Comparison of ENCODE assay signal across 2 cellular contexts in the genomic region with DNA sequence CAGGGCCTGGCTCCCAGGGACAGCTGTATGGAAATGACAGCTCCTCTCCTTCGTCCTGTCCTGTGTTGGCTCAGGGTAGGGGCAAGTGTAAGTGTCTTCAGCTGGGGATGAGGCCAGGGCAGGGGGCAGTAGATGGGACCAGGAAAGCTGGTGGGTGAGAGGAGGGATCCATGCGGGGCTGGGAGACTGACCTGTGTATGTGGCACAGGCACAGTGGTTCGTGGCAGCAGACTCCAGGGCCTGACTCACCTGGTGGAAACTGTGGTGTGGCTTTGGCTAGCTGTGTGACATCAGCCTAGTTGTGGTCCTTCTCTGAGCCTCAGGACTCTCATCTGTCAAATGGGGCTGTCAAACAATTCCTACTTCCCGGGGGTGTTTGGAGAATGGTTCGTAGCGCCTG.
TF ChIP-seq lines count a peak whose summit lies in the region.

No MANE protein-coding gene starts in this region.

TF ChIP-seq in GM23338, 12 proteins besides CTCF, POLR2A, EP300 and RAD21 (continues in another document):
- no peak for TF ChIP-seq ZNF114 (CRISPR knock-in tag; IDR thresholded peaks at IDR 0.05)
- TF ChIP-seq, protein P1, sequence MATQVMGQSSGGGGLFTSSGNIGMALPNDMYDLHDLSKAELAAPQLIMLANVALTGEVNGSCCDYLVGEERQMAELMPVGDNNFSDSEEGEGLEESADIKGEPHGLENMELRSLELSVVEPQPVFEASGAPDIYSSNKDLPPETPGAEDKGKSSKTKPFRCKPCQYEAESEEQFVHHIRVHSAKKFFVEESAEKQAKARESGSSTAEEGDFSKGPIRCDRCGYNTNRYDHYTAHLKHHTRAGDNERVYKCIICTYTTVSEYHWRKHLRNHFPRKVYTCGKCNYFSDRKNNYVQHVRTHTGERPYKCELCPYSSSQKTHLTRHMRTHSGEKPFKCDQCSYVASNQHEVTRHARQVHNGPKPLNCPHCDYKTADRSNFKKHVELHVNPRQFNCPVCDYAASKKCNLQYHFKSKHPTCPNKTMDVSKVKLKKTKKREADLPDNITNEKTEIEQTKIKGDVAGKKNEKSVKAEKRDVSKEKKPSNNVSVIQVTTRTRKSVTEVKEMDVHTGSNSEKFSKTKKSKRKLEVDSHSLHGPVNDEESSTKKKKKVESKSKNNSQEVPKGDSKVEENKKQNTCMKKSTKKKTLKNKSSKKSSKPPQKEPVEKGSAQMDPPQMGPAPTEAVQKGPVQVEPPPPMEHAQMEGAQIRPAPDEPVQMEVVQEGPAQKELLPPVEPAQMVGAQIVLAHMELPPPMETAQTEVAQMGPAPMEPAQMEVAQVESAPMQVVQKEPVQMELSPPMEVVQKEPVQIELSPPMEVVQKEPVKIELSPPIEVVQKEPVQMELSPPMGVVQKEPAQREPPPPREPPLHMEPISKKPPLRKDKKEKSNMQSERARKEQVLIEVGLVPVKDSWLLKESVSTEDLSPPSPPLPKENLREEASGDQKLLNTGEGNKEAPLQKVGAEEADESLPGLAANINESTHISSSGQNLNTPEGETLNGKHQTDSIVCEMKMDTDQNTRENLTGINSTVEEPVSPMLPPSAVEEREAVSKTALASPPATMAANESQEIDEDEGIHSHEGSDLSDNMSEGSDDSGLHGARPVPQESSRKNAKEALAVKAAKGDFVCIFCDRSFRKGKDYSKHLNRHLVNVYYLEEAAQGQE (IDR thresholded peaks at IDR 0.05; ENCODE audit: unreplicated experiment), result no peak
- TF ChIP-seq ZNF331 (CRISPR knock-in tag; IDR thresholded peaks at IDR 0.05; ENCODE audit: low read depth), result no peak
- no peak for TF ChIP-seq EZH2phosphoT487 (IDR thresholded peaks at IDR 0.05; ENCODE audit: unreplicated experiment)
- TF ChIP-seq NANOG (IDR thresholded peaks at IDR 0.05; ENCODE audit: borderline replicate concordance), result no peak
- TF ChIP-seq, protein P2, sequence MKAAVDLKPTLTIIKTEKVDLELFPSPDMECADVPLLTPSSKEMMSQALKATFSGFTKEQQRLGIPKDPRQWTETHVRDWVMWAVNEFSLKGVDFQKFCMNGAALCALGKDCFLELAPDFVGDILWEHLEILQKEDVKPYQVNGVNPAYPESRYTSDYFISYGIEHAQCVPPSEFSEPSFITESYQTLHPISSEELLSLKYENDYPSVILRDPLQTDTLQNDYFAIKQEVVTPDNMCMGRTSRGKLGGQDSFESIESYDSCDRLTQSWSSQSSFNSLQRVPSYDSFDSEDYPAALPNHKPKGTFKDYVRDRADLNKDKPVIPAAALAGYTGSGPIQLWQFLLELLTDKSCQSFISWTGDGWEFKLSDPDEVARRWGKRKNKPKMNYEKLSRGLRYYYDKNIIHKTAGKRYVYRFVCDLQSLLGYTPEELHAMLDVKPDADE (IDR thresholded peaks at IDR 0.05), result no peak
- no peak for TF ChIP-seq CREB1 (CRISPR knock-in tag; IDR thresholded peaks at IDR 0.05; ENCODE audit: low read depth)
- no peak for TF ChIP-seq STAT1 (IDR thresholded peaks at IDR 0.05; ENCODE audit: unreplicated experiment)
- TF ChIP-seq JUNB (IDR thresholded peaks at IDR 0.05; ENCODE audit: unreplicated experiment), result no peak
- TF ChIP-seq, protein P3, sequence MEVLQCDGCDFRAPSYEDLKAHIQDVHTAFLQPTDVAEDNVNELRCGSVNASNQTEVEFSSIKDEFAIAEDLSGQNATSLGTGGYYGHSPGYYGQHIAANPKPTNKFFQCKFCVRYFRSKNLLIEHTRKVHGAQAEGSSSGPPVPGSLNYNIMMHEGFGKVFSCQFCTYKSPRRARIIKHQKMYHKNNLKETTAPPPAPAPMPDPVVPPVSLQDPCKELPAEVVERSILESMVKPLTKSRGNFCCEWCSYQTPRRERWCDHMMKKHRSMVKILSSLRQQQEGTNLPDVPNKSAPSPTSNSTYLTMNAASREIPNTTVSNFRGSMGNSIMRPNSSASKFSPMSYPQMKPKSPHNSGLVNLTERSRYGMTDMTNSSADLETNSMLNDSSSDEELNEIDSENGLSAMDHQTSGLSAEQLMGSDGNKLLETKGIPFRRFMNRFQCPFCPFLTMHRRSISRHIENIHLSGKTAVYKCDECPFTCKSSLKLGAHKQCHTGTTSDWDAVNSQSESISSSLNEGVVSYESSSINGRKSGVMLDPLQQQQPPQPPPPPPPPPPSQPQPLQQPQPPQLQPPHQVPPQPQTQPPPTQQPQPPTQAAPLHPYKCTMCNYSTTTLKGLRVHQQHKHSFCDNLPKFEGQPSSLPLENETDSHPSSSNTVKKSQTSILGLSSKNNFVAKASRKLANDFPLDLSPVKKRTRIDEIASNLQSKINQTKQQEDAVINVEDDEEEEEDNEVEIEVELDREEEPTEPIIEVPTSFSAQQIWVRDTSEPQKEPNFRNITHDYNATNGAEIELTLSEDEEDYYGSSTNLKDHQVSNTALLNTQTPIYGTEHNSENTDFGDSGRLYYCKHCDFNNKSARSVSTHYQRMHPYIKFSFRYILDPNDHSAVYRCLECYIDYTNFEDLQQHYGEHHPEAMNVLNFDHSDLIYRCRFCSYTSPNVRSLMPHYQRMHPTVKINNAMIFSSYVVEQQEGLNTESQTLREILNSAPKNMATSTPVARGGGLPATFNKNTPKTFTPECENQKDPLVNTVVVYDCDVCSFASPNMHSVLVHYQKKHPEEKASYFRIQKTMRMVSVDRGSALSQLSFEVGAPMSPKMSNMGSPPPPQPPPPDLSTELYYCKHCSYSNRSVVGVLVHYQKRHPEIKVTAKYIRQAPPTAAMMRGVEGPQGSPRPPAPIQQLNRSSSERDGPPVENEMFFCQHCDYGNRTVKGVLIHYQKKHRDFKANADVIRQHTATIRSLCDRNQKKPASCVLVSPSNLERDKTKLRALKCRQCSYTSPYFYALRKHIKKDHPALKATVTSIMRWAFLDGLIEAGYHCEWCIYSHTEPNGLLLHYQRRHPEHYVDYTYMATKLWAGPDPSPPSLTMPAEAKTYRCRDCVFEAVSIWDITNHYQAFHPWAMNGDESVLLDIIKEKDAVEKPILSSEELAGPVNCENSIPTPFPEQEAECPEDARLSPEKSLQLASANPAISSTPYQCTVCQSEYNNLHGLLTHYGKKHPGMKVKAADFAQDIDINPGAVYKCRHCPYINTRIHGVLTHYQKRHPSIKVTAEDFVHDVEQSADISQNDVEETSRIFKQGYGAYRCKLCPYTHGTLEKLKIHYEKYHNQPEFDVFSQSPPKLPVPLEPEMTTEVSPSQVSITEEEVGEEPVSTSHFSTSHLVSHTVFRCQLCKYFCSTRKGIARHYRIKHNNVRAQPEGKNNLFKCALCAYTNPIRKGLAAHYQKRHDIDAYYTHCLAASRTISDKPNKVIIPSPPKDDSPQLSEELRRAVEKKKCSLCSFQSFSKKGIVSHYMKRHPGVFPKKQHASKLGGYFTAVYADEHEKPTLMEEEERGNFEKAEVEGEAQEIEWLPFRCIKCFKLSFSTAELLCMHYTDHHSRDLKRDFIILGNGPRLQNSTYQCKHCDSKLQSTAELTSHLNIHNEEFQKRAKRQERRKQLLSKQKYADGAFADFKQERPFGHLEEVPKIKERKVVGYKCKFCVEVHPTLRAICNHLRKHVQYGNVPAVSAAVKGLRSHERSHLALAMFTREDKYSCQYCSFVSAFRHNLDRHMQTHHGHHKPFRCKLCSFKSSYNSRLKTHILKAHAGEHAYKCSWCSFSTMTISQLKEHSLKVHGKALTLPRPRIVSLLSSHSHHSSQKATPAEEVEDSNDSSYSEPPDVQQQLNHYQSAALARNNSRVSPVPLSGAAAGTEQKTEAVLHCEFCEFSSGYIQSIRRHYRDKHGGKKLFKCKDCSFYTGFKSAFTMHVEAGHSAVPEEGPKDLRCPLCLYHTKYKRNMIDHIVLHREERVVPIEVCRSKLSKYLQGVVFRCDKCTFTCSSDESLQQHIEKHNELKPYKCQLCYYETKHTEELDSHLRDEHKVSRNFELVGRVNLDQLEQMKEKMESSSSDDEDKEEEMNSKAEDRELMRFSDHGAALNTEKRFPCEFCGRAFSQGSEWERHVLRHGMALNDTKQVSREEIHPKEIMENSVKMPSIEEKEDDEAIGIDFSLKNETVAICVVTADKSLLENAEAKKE (CRISPR knock-in tag; IDR thresholded peaks at IDR 0.05), result no peak

TF ChIP-seq in HepG2, 621 proteins besides CTCF, POLR2A, EP300 and RAD21:
- TF ChIP-seq, protein P4, sequence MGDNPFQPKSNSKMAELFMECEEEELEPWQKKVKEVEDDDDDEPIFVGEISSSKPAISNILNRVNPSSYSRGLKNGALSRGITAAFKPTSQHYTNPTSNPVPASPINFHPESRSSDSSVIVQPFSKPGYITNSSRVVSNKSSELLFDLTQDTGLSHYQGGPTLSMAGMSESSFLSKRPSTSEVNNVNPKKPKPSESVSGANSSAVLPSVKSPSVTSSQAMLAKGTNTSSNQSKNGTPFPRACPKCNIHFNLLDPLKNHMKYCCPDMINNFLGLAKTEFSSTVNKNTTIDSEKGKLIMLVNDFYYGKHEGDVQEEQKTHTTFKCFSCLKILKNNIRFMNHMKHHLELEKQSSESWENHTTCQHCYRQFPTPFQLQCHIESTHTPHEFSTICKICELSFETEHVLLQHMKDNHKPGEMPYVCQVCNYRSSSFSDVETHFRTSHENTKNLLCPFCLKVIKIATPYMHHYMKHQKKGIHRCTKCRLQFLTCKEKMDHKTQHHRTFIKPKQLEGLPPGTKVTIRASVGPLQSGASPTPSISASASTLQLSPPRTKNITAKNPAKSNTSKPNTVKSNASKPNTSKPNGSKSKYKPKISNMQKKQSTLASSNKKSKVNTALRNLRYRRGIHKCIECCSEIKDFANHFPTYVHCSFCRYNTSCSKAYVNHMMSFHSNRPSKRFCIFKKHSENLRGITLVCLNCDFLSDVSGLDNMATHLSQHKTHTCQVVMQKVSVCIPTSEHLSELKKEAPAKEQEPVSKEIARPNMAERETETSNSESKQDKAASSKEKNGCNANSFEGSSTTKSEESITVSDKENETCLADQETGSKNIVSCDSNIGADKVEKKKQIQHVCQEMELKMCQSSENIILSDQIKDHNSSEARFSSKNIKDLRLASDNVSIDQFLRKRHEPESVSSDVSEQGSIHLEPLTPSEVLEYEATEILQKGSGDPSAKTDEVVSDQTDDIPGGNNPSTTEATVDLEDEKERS (CRISPR knock-in tag; IDR thresholded peaks at IDR 0.05), result 0 out of 2 replicates have a peak, but pooled peaks have one; percentile 13
- TF ChIP-seq ZNF768 (CRISPR knock-in tag; IDR thresholded peaks at IDR 0.05), result peak; percentile 85
- TF ChIP-seq, protein P5, sequence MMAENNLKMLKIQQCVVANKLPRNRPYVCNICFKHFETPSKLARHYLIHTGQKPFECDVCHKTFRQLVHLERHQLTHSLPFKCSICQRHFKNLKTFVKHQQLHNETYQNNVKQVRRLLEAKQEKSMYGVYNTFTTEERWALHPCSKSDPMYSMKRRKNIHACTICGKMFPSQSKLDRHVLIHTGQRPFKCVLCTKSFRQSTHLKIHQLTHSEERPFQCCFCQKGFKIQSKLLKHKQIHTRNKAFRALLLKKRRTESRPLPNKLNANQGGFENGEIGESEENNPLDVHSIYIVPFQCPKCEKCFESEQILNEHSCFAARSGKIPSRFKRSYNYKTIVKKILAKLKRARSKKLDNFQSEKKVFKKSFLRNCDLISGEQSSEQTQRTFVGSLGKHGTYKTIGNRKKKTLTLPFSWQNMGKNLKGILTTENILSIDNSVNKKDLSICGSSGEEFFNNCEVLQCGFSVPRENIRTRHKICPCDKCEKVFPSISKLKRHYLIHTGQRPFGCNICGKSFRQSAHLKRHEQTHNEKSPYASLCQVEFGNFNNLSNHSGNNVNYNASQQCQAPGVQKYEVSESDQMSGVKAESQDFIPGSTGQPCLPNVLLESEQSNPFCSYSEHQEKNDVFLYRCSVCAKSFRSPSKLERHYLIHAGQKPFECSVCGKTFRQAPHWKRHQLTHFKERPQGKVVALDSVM (CRISPR knock-in tag; IDR thresholded peaks at IDR 0.05), result no peak
